In genomic region chr5:169095410-169095772, GRCh38 we compare ENCODE assay signal across 1 cellular context.
TF ChIP-seq lines count a peak whose summit lies in the region.

No MANE protein-coding gene starts in this region.

TF ChIP-seq in SK-N-SH, 30 proteins besides CTCF, POLR2A, EP300 and RAD21 (continued from another document):
- no peak for TF ChIP-seq FOXM1 (IDR thresholded peaks at IDR 0.05; ENCODE audit: low read depth)
